ENCODE assay signal across 1 cellular context in genomic region chr11:2293396-2294339, GRCh38.
A peak's percentile ranks its signal among the peaks of the same experiment; 100 is the strongest.
TF ChIP-seq lines count a peak whose summit lies in the region.

No MANE protein-coding gene starts in this region.

TF ChIP-seq in K562, 482 proteins besides CTCF, POLR2A, EP300 and RAD21 (continued from another document):
- no peak for TF ChIP-seq POLR3A (IDR thresholded peaks at IDR 0.05; ENCODE audit: borderline replicate concordance, extremely low read depth, insufficient read depth, insufficient read length)
- no peak for TF ChIP-seq BRD4 (IDR thresholded peaks at IDR 0.05)
- TF ChIP-seq TCF7L2 (IDR thresholded peaks at IDR 0.05; ENCODE audit: low read depth, low read length), result no peak
- TF ChIP-seq CBX1 (IDR thresholded peaks at IDR 0.05; ENCODE audit: low read depth), result 0 out of 2 replicates have a peak, but pooled peaks have one; percentile 21
- no peak for TF ChIP-seq GTF2A2 (tag; IDR thresholded peaks at IDR 0.05)
- peak; percentile 47; the same call in 1 of the 2 replicates for TF ChIP-seq SMC3 (conservative IDR thresholded peaks at IDR 0.05; ENCODE audit: insufficient read depth, low read depth, low read length)
- 0 out of 2 replicates have a peak, but pooled peaks have one; percentile 18 for TF ChIP-seq SMAD4 (CRISPR knock-in tag; conservative IDR thresholded peaks at IDR 0.05)
- TF ChIP-seq ZNF551 (CRISPR knock-in tag; IDR thresholded peaks at IDR 0.05), result no peak
- TF ChIP-seq ZNF766 (CRISPR knock-in tag; conservative IDR thresholded peaks at IDR 0.05), result peak; percentile 90
- no peak for TF ChIP-seq GABPB1 (CRISPR knock-in tag; IDR thresholded peaks at IDR 0.05)
- TF ChIP-seq BHLHE40 (IDR thresholded peaks at IDR 0.05; ENCODE audit: low read length), result 0 out of 2 replicates have a peak, but pooled peaks have one; percentile 15
- TF ChIP-seq STAT5B (CRISPR knock-in tag; IDR thresholded peaks at IDR 0.05), result no peak
- TF ChIP-seq CREB1 (IDR thresholded peaks at IDR 0.05), result no peak
- TF ChIP-seq CREB1 (CRISPR knock-in tag; IDR thresholded peaks at IDR 0.05), result no peak
- TF ChIP-seq CTBP1 (IDR thresholded peaks at IDR 0.05; ENCODE audit: borderline replicate concordance), result peak; percentile 44; the same call in 1 of the 2 replicates
- TF ChIP-seq MYBL2 (IDR thresholded peaks at IDR 0.05; ENCODE audit: low read depth), result no peak
- no peak for TF ChIP-seq MYBL2 (CRISPR knock-in tag; IDR thresholded peaks at IDR 0.05; ENCODE audit: borderline replicate concordance)
- 0 out of 2 replicates have a peak, but pooled peaks have one; percentile 3 for TF ChIP-seq JUND (IDR thresholded peaks at IDR 0.05; ENCODE audit: borderline replicate concordance, low read depth, low read length)
- TF ChIP-seq JUND (tag; IDR thresholded peaks at IDR 0.05; ENCODE audit: borderline replicate concordance, low read depth, low read length), result no peak
- no peak for TF ChIP-seq PCBP1 (IDR thresholded peaks at IDR 0.05; ENCODE audit: low read depth, low read length, poor library complexity, severe bottlenecking)
- no peak for TF ChIP-seq GTF2B (IDR thresholded peaks at IDR 0.05; ENCODE audit: extremely low read depth, insufficient read length)
- peak; percentile 22; the same call in 1 of the 2 replicates for TF ChIP-seq CEBPB (tag; IDR thresholded peaks at IDR 0.05)
- peak; percentile 83 for TF ChIP-seq ZNF134 (CRISPR knock-in tag; conservative IDR thresholded peaks at IDR 0.05)
- peak; percentile 91 for TF ChIP-seq SPI1 (IDR thresholded peaks at IDR 0.05; ENCODE audit: borderline replicate concordance, low read depth, low read length)
- TF ChIP-seq ZNF395 (CRISPR knock-in tag; IDR thresholded peaks at IDR 0.05), result 0 out of 2 replicates have a peak, but pooled peaks have one; percentile 22
- TF ChIP-seq L3MBTL2 (IDR thresholded peaks at IDR 0.05), result peak; percentile 22; the same call in 1 of the 2 replicates
- no peak for TF ChIP-seq ZNF644 (tag; IDR thresholded peaks at IDR 0.05; ENCODE audit: low read depth)
- no peak for TF ChIP-seq NBN (IDR thresholded peaks at IDR 0.05; ENCODE audit: low read depth)
- TF ChIP-seq ZNF778 (CRISPR knock-in tag; IDR thresholded peaks at IDR 0.05), result no peak
- TF ChIP-seq ZFP36 (IDR thresholded peaks at IDR 0.05; ENCODE audit: low read depth, low read length, partially characterized antibody), result peak; percentile 20
- TF ChIP-seq ZSCAN29 (IDR thresholded peaks at IDR 0.05), result no peak
- TF ChIP-seq ZBTB33 (CRISPR knock-in tag; IDR thresholded peaks at IDR 0.05), result peak; percentile 46; the same call in 1 of the 2 replicates
- TF ChIP-seq TFAP4 (CRISPR knock-in tag; IDR thresholded peaks at IDR 0.05; ENCODE audit: borderline replicate concordance), result peak; percentile 28; the same call in 1 of the 2 replicates
- no peak for TF ChIP-seq PHB2 (IDR thresholded peaks at IDR 0.05; ENCODE audit: low read depth)
- peak; percentile 48; the same call in 1 of the 2 replicates for TF ChIP-seq ZNF263 (CRISPR knock-in tag; IDR thresholded peaks at IDR 0.05; ENCODE audit: borderline replicate concordance)
- TF ChIP-seq DEAF1 (CRISPR knock-in tag; IDR thresholded peaks at IDR 0.05), result peak; percentile 39; the same call in 1 of the 2 replicates
- no peak for TF ChIP-seq CREM (IDR thresholded peaks at IDR 0.05; ENCODE audit: low read depth)
- peak in 1 of 2 experiments; percentile 20; a peak in 1 of 4 replicates for TF ChIP-seq MAZ (CRISPR knock-in tag; conservative IDR thresholded peaks at IDR 0.05 in 1 of 2, IDR thresholded peaks at IDR 0.05 in 1 of 2)
- TF ChIP-seq ZNF780A (CRISPR knock-in tag; IDR thresholded peaks at IDR 0.05), result no peak
- TF ChIP-seq SRF (CRISPR knock-in tag; IDR thresholded peaks at IDR 0.05), result peak in 1 of 2 experiments; percentile 76; a peak in 1 of 4 replicates
- TF ChIP-seq REST (CRISPR knock-in tag; IDR thresholded peaks at IDR 0.05; ENCODE audit: low read depth), result no peak
